Comparison of ENCODE assay signal across 25 cellular contexts in the genomic region with DNA sequence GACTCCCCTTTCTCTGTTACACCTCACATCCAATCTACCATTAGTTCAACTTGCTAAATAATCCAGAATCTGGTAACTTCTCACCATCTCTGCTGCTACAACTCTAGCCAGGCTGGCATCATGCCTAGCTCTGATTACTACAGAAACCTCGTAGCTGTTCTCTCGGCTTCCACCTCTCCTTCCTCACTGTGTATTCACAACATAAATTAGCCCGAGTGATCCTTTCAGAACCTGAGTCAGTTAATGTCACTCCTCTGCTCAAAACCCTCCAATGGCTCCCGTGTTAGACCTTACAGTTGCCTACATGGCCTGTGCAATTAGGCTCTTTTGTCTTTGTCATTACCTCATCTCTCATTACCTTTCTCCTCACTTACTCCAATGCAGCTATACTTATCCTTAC.
DNase-seq lines count a peak whose midpoint lies in the region; ATAC-seq, FAIRE-seq and TF ChIP-seq lines count a peak whose summit lies in the region.
"Had no signal": no experiment of that assay in that cellular context is flagged by ENCODE, and none has a peak within 500 bp of the region (broad histone marks: within the 10 kb centered on the region; RNA-seq: fewer than 3 reads in every experiment).

No MANE protein-coding gene starts in this region.

- TF ChIP-seq CTCF in A549 (IDR thresholded peaks at IDR 0.05) (no peak), brain microvascular endothelial cell (IDR thresholded peaks at IDR 0.05; ENCODE audit: low read depth, low read length, missing control alignments) (no peak), GM13976 (IDR thresholded peaks at IDR 0.05; ENCODE audit: borderline replicate concordance, control extremely low read depth, extremely low read depth, insufficient read depth, missing control alignments) (no peak)

- TF ChIP-seq EP300 in A549 (IDR thresholded peaks at IDR 0.05), result no peak

- POLR2A ChIA-PET in A549 (lab: Yijun Ruan, JAX), result interaction anchor here (0.9 kb wide), 1 partner anchor 16 kb away, joined by 3 read pairs; no protein-coding TSS in a partner anchor

- peak; percentile 54 to 56; a peak in 3 of 6 replicates for ATAC-seq in A549
- no peak for ATAC-seq in HG03460 (IDR thresholded peaks at IDR 0.05; ENCODE audit: unreplicated experiment)
- ATAC-seq: GM23338; naive thymus-derived CD4-positive, alpha-beta T cell had no signal

- no peaks in the 10 kb centered on the region for H3K36me3 ChIP-seq in brain microvascular endothelial cell (replicated peaks)
- H3K36me3 ChIP-seq: adrenal gland, BLaER1, spleen, WERI-Rb-1 had no signal

- H3K27ac ChIP-seq in A549 (peak overlapping the region; percentile 78 to 90), brain microvascular endothelial cell (peak overlapping the region; percentile 25)
- H3K27ac ChIP-seq: adrenal gland, BLaER1, dorsolateral prefrontal cortex, spleen, WERI-Rb-1 had no signal

- H3K4me3 ChIP-seq in A549, result no peak overlapping the region
- no peak overlapping the region for H3K4me3 ChIP-seq in brain microvascular endothelial cell (ENCODE audit: low read depth, low read length)
- H3K4me3 ChIP-seq: adrenal gland, BLaER1, dorsolateral prefrontal cortex, GM23338, spleen had no signal

- no peak for TF ChIP-seq POLR2A in A549 (IDR thresholded peaks at IDR 0.05; ENCODE audit: low read length)

- 66% methylated on average over 4 of the region's 4 CpGs for WGBS in A549 (ENCODE audit: missing lambda C conversion rate)

- no peak for TF ChIP-seq RAD21 in A549 (conservative IDR thresholded peaks at IDR 0.05 in 1 of 2, IDR thresholded peaks at IDR 0.05 in 1 of 2)

- H3K4me2 ChIP-seq in A549, result peak overlapping the region; percentile 41
- H3K4me2 ChIP-seq: BLaER1, GM23338 had no signal

- FAIRE-seq in A549 (lab: Jason Lieb, UNC), result no peak

- no peaks in the 10 kb centered on the region for H3K27me3 ChIP-seq in brain microvascular endothelial cell (replicated peaks)
- H3K27me3 ChIP-seq: adrenal gland, BLaER1, dorsolateral prefrontal cortex, spleen had no signal

- CTCF ChIA-PET in A549 (lab: Yijun Ruan, JAX), result interaction anchor here (0.7 to 1.7 kb wide), 2 partner anchors 15 to 283 kb away, joined by 3 to 5 read pairs; no protein-coding TSS in a partner anchor

- DNase-seq in A549 (ENCODE audit: low read depth in 1 of 2, low spot score in 1 of 2), result no peak
- peak; percentile 22 for DNase-seq in HCEC 1CT
- DNase-seq in brain microvascular endothelial cell, result no peak
- DNase-seq in iris pigment epithelial cell (ENCODE audit: low read depth), result peak; percentile 77
- DNase-seq in GM13976 (ENCODE audit: low spot score), result no peak
- no peak for DNase-seq in Kasumi-1 (lab: John Stamatoyannopoulos, UW)
- DNase-seq in pons (ENCODE audit: low spot score), result no peak
- DNase-seq: activated CD4-positive, alpha-beta T cell treated with anti-CD3 and anti-CD28 coated beads, Interleukin-2, amount 10 ng/mL, durations not matched to agents 24 days and 14 days; activated naive CD4-positive, alpha-beta T cell treated with anti-CD3 and anti-CD28 coated beads for 36 hours; adrenal gland; central memory CD4-positive, alpha-beta T cell; dorsolateral prefrontal cortex; islet precursor cell; midbrain; naive thymus-derived CD4-positive, alpha-beta T cell; NCI-H1417 treated with DMSO at 0.1 percent for 48 hours; NCI-H2081; NCI-H446; occipital lobe; spleen; stimulated activated CD4-positive, alpha-beta T cell treated with anti-CD3 and anti-CD28 coated beads, Interleukin-2, amount 100 ng/mL, for 48 hours; WERI-Rb-1 had no signal

- peaks cover 56% of the 10 kb centered on the region for H3K4me1 ChIP-seq in A549
- H3K4me1 ChIP-seq: adrenal gland, BLaER1, spleen had no signal

- in situ Hi-C loops in brain microvascular endothelial cell (cut with HindIII; ENCODE audit: low pct_ligation_motif_present, low sequenced_read_pairs), result no loop called here
- in situ Hi-C loops in GM13976 (cut with MboI; ENCODE audit: low sequenced_read_pairs, unreplicated experiment), result no loop called here

- no peaks in the 10 kb centered on the region for H3K9me3 ChIP-seq in A549
- H3K9me3 ChIP-seq: adrenal gland, BLaER1, spleen had no signal

TF ChIP-seq in A549, 52 proteins besides CTCF, POLR2A, EP300 and RAD21:
- no peak for TF ChIP-seq RNF2 (IDR thresholded peaks at IDR 0.05; ENCODE audit: borderline replicate concordance, low read depth)
- no peak for TF ChIP-seq JUNB (IDR thresholded peaks at IDR 0.05)
- no peak for TF ChIP-seq SREBF2 (IDR thresholded peaks at IDR 0.05)
- no peak for TF ChIP-seq SMC3 (IDR thresholded peaks at IDR 0.05)
- no peak for TF ChIP-seq CBX2 (IDR thresholded peaks at IDR 0.05; ENCODE audit: borderline replicate concordance, low read depth)
- no peak for TF ChIP-seq KDM1A (IDR thresholded peaks at IDR 0.05; ENCODE audit: low read depth)

Comparison
In these comparisons a context has a peak if more than half of its experiments do, and no peak if none do; other contexts are left out.
1. DNase-seq: peak in HCEC 1CT (single experiment) and iris pigment epithelial cell (single experiment); none in A549 (0 of 2), brain microvascular endothelial cell (single experiment), GM13976 (single experiment), Kasumi-1 (0 of 2) and pons (single experiment).